In the genomic region with DNA sequence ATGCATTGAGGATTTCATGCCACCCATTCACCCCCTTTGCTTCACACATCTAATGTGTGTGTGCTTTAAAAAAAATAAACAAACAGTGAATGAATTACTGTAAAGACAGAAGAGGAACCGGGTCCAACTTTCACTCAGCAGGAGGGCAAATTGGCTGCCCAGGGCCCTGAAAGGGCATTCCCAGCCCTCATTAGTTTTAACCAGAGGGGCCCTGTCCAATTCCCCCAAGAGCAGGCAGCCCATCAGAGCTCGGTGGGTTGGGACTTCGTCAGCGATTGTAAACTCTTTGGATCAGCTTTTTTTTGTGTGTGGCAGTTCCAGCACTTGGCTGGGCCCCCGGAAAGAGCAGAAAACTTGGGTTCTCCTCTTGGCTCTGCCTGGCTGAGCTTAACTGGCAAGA, we compare ENCODE assay signal across 23 cellular contexts.
"Had no signal": no experiment of that assay in that cellular context is flagged by ENCODE, and none has a peak within 500 bp of the region (broad histone marks: within the 10 kb centered on the region; RNA-seq: fewer than 3 reads in every experiment).

No MANE protein-coding gene starts in this region.

- DNase-seq: activated CD4-positive, alpha-beta memory T cell treated with anti-CD3 and anti-CD28 coated beads, Interleukin-2, amount 10 ng/mL, durations not matched to agents 7 days and 5 days; activated CD4-positive, alpha-beta T cell treated with anti-CD3 and anti-CD28 coated beads for 48 hours; activated CD8-positive, alpha-beta memory T cell treated with anti-CD3 and anti-CD28 coated beads, Interleukin-2, amount 10 ng/mL, durations not matched to agents 7 days and 5 days; activated gamma-delta T cell; activated naive CD4-positive, alpha-beta T cell treated with anti-CD3 and anti-CD28 coated beads, Interleukin-2, amount 50 U/mL, for 16 hours; activated naive CD8-positive, alpha-beta T cell treated with anti-CD3 and anti-CD28 coated beads, Interleukin-2, amount 50 U/mL, for 24 hours; activated T-cell treated with anti-CD3 and anti-CD28 coated beads for 4 hours; aorta; colonic mucosa; effector memory CD8-positive, alpha-beta T cell; heart left ventricle; islet precursor cell; left cardiac atrium; stimulated activated CD4-positive, alpha-beta T cell treated with anti-CD3 and anti-CD28 coated beads, Interleukin-12 subunit alpha, Interleukin-12 subunit beta, amount 100 ng/mL, for 4 hours; thyroid gland; upper lobe of right lung had no signal

- H3K9me3 ChIP-seq: colonic mucosa, neutrophil, thyroid gland, upper lobe of right lung had no signal

- H3K27me3 Mint-ChIP-seq: activated CD4-positive, alpha-beta memory T cell treated with anti-CD3 and anti-CD28 coated beads, Interleukin-2, amount 10 ng/mL, durations not matched to agents 7 days and 5 days; activated CD8-positive, alpha-beta memory T cell treated with anti-CD3 and anti-CD28 coated beads, Interleukin-2, amount 10 ng/mL, durations not matched to agents 7 days and 5 days had no signal

- H3K27ac Mint-ChIP-seq: activated CD4-positive, alpha-beta memory T cell treated with anti-CD3 and anti-CD28 coated beads, Interleukin-2, amount 10 ng/mL, durations not matched to agents 7 days and 5 days; activated CD8-positive, alpha-beta memory T cell treated with anti-CD3 and anti-CD28 coated beads, Interleukin-2, amount 10 ng/mL, durations not matched to agents 7 days and 5 days; activated naive CD8-positive, alpha-beta T cell treated with anti-CD3 and anti-CD28 coated beads, Interleukin-2, amount 50 U/mL, for 24 hours; effector memory CD8-positive, alpha-beta T cell; memory B cell; stimulated activated naive CD8-positive, alpha-beta T cell treated with anti-CD3 and anti-CD28 coated beads, Interleukin-15, Interleukin-2, amounts not matched to agents 100 ng/mL and 50 ng/mL, for 24 hours had no signal

- H3K4me3 ChIP-seq: breast epithelium, colonic mucosa, dorsolateral prefrontal cortex, esophagus muscularis mucosa, heart left ventricle, thyroid gland, upper lobe of right lung had no signal

- H3K4me3 Mint-ChIP-seq: activated CD4-positive, alpha-beta memory T cell treated with anti-CD3 and anti-CD28 coated beads, Interleukin-2, amount 10 ng/mL, durations not matched to agents 7 days and 5 days; activated CD8-positive, alpha-beta memory T cell treated with anti-CD3 and anti-CD28 coated beads, Interleukin-2, amount 10 ng/mL, durations not matched to agents 7 days and 5 days; activated naive CD8-positive, alpha-beta T cell treated with anti-CD3 and anti-CD28 coated beads, Interleukin-2, amount 50 U/mL, for 24 hours; effector memory CD8-positive, alpha-beta T cell; memory B cell; nephron; stimulated activated naive CD8-positive, alpha-beta T cell treated with anti-CD3 and anti-CD28 coated beads, Interleukin-15, Interleukin-2, amounts not matched to agents 100 ng/mL and 50 ng/mL, for 24 hours had no signal

- H3K36me3 ChIP-seq: breast epithelium, colonic mucosa, esophagus muscularis mucosa, heart left ventricle, neutrophil, thyroid gland, upper lobe of right lung had no signal

- H3K4me1 ChIP-seq: breast epithelium, colonic mucosa, esophagus muscularis mucosa, heart left ventricle, thyroid gland, upper lobe of right lung had no signal

- H3K4me1 Mint-ChIP-seq: activated CD4-positive, alpha-beta memory T cell treated with anti-CD3 and anti-CD28 coated beads, Interleukin-2, amount 10 ng/mL, durations not matched to agents 7 days and 5 days; activated CD8-positive, alpha-beta memory T cell treated with anti-CD3 and anti-CD28 coated beads, Interleukin-2, amount 10 ng/mL, durations not matched to agents 7 days and 5 days; activated naive CD8-positive, alpha-beta T cell treated with anti-CD3 and anti-CD28 coated beads, Interleukin-2, amount 50 U/mL, for 24 hours; memory B cell had no signal

- H3K27ac ChIP-seq: breast epithelium, colonic mucosa, esophagus muscularis mucosa, heart left ventricle, neutrophil, thyroid gland, upper lobe of right lung had no signal
